Comparison of ENCODE assay signal across 25 cellular contexts in genomic region chr6:151618717-151619116, GRCh38.
"Had no signal": no experiment of that assay in that cellular context is flagged by ENCODE, and none has a peak within 500 bp of the region (broad histone marks: within the 10 kb centered on the region; RNA-seq: fewer than 3 reads in every experiment).

No MANE protein-coding gene starts in this region.

- FAIRE-seq: endometrium, islet of Langerhans, keratinocyte had no signal

- H3K4me3 ChIP-seq: colonic mucosa, esophagus squamous epithelium, gastrocnemius medialis, heart right ventricle, left lung, lower lobe of right lung, mucosa of descending colon had no signal

- DNase-seq: colonic mucosa; cortex of kidney; effector CD8-positive, alpha-beta T cell; effector memory CD8-positive, alpha-beta T cell; endodermal cell; erythroblast; esophagus squamous epithelium; foreskin fibroblast; foreskin melanocyte; gastrocnemius medialis; glutamatergic neuron; head of caudate nucleus; heart right ventricle; hippocampal formation; left cardiac atrium; left lung; left ventricle myocardium superior; lower lobe of right lung; mesenchymal stem cell; mucosa of descending colon; naive B cell had no signal

- H3K27ac ChIP-seq: colonic mucosa, epithelial cell of prostate, esophagus squamous epithelium, gastrocnemius medialis, heart right ventricle, left lung, lower lobe of right lung had no signal

- H3K27me3 ChIP-seq: colonic mucosa, esophagus squamous epithelium, gastrocnemius medialis, left lung had no signal

- H3K4me1 ChIP-seq: colonic mucosa, esophagus squamous epithelium, gastrocnemius medialis, heart right ventricle, left lung, lower lobe of right lung had no signal

- H3K36me3 ChIP-seq: colonic mucosa, esophagus squamous epithelium, gastrocnemius medialis, heart right ventricle, left lung, lower lobe of right lung had no signal

- H3K9me3 ChIP-seq: colonic mucosa, esophagus squamous epithelium, gastrocnemius medialis, lower lobe of right lung, mucosa of descending colon had no signal
